In the genomic region with DNA sequence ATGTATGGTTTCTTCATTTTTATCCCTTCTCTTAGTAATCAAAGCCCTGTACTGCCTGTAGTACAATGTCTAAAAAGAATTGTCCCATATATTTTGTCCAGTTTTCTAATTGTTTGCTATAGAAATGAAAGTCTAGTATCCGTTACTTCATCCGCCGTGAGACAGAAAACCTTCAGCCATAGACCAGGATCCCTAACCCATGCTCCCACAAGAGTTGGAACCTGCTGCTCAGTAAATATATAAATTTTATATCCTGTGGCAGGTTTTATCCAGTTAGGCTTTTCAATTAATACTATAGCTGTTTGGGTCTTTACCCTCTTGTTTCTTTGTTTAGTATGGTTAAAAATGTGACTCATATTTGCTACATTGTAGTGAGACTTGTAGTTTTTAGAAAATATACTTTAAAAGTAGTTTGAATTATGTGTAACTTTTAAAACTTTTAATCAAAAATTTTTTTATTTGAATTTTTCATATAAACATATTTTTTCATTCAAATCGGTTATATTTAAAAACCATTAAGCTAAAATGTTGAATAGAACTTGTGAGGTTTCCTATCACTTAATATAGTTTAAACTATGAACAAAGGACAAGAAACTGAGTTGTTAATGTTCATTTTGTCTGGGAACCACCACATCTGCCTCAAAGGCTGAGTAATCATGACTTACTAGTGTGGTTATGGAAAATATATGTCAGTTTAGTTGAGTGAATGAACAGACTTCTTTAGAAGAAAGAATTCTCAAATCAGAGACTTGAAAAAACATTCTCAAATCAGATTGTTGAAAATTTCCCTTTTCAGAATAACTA, we compare ENCODE assay signal across 11 cellular contexts. TPM values are rescaled to one million over a fixed set of nuclear protein-coding genes. Genes with fewer than 3 reads are reported as not detected.
DNase-seq lines count a peak whose midpoint lies in the region; ATAC-seq, FAIRE-seq and TF ChIP-seq lines count a peak whose summit lies in the region.
"Had no signal": no experiment of that assay in that cellular context is flagged by ENCODE, and none has a peak within 500 bp of the region (broad histone marks: within the 10 kb centered on the region; RNA-seq: fewer than 3 reads in every experiment).

No MANE protein-coding gene starts in this region.

- H3K36me3 ChIP-seq in cardiac muscle cell, result peaks cover 6% of the 10 kb centered on the region
- peaks cover 0 to 30% (median 15%) of the 10 kb centered on the region in 9 donors for H3K36me3 ChIP-seq in heart left ventricle

- no peak overlapping the region for H3K4me3 Mint-ChIP-seq in activated B cell treated with CpG ODN at 0.5 μM for 24 hours
- no peak overlapping the region for H3K4me3 Mint-ChIP-seq in type B pancreatic cell
- H3K4me3 Mint-ChIP-seq: neural crest cell had no signal

- H3K27ac ChIP-seq in cardiac muscle cell, result peak overlapping the region; percentile 92
- H3K27ac ChIP-seq in heart left ventricle, result peak overlapping the region in 2 of 12 donors; percentile 27 to 50

- TF ChIP-seq CTCF in cardiac muscle cell (IDR thresholded peaks at IDR 0.05; ENCODE audit: low read depth, low read length) (no peak), heart left ventricle (IDR thresholded peaks at IDR 0.05) (no peak), activated B cell treated with CpG ODN at 0.5 μM for 24 hours (IDR thresholded peaks at IDR 0.05) (no peak), type B pancreatic cell (conservative IDR thresholded peaks at IDR 0.05) (no peak)

- no peaks in the 10 kb centered on the region for H3K27me3 Mint-ChIP-seq in activated B cell treated with CpG ODN at 0.5 μM for 24 hours
- no peaks in the 10 kb centered on the region for H3K27me3 Mint-ChIP-seq in type B pancreatic cell

- H3K36me3 Mint-ChIP-seq in activated B cell treated with CpG ODN at 0.5 μM for 24 hours (ENCODE audit: low read depth) (peaks cover 36% of the 10 kb centered on the region), type B pancreatic cell (peaks cover 13% of the 10 kb centered on the region)

- H3K4me1 Mint-ChIP-seq in activated B cell treated with CpG ODN at 0.5 μM for 24 hours (peaks cover 16% of the 10 kb centered on the region), type B pancreatic cell (ENCODE audit: unreplicated experiment) (peaks cover 11% of the 10 kb centered on the region)

- no peaks in the 10 kb centered on the region for H3K9me3 ChIP-seq in cardiac muscle cell (ENCODE audit: low read depth)
- peaks cover 0 to 6% (median 0%) of the 10 kb centered on the region in 12 donors for H3K9me3 ChIP-seq in heart left ventricle
- H3K9me3 ChIP-seq: adrenal gland had no signal

- H3K27me3 ChIP-seq in cardiac muscle cell, result no peaks in the 10 kb centered on the region
- no peaks in the 10 kb centered on the region for H3K27me3 ChIP-seq in heart left ventricle
- H3K27me3 ChIP-seq: adrenal gland had no signal

- H3K4me3 ChIP-seq in cardiac muscle cell (no peak overlapping the region), heart left ventricle (no peak overlapping the region)
- H3K4me3 ChIP-seq: adrenal gland had no signal

- POLR2A ChIA-PET in activated B cell treated with CpG ODN at 0.5 μM for 24 hours (lab: Charles Lee), result interaction anchor here (0.5 to 2.6 kb wide), 9 partner anchors 11 to 97 kb away, joined by 3 to 12 read pairs (median 3); a partner anchor contains a TSS

- CTCF ChIA-PET in activated B cell treated with CpG ODN at 0.5 μM for 24 hours (lab: Charles Lee), result interaction anchor here (0.7 to 4.4 kb wide), 4 partner anchors 9 to 91 kb away, joined by 3 to 21 read pairs (median 3); no protein-coding TSS in a partner anchor

- H3K27ac Mint-ChIP-seq in activated B cell treated with CpG ODN at 0.5 μM for 24 hours (peak overlapping the region; percentile 77), type B pancreatic cell (peak overlapping the region; percentile 23)

- ATAC-seq in heart left ventricle (no peak), activated B cell treated with CpG ODN at 0.5 μM for 24 hours (ENCODE audit: low read depth) (peak; percentile 21), HG03097 (IDR thresholded peaks at IDR 0.05; ENCODE audit: low FRiP score, unreplicated experiment) (no peak), HG02885 (IDR thresholded peaks at IDR 0.05; ENCODE audit: poor library complexity, unreplicated experiment) (no peak)

- H3K4me1 ChIP-seq in cardiac muscle cell (ENCODE audit: low read depth), result peaks cover 18% of the 10 kb centered on the region
- peaks cover 0 to 42% (median 0%) of the 10 kb centered on the region in 12 donors for H3K4me1 ChIP-seq in heart left ventricle

- peak; percentile 52 for FAIRE-seq in frontal cortex (lab: Jason Lieb, UNC)

- TF ChIP-seq POLR2A in heart left ventricle (IDR thresholded peaks at IDR 0.05), result no peak

- H3K9me3 Mint-ChIP-seq in activated B cell treated with CpG ODN at 0.5 μM for 24 hours, result peaks cover 2% of the 10 kb centered on the region
- no peaks in the 10 kb centered on the region for H3K9me3 Mint-ChIP-seq in type B pancreatic cell

- DNase-seq in cardiac muscle cell (ENCODE audit: low read depth in 1 of 2, low spot score in 1 of 2) (peak in 1 of 2 donors; percentile 76), heart left ventricle (no peak), activated B cell treated with CpG ODN at 0.5 μM for 24 hours (no peak), frontal cortex (ENCODE audit: low spot score in 2 of 2) (no peak), type B pancreatic cell (ENCODE audit: extremely low spot score, unreplicated experiment) (no peak), HT-29 (ENCODE audit: low spot score) (no peak)
- DNase-seq: adrenal gland, NCI-H524 treated with DMSO at 0.1 percent for 48 hours had no signal

- intact Hi-C loops in heart left ventricle (cut with DNase I) (no loop called here), activated B cell treated with CpG ODN at 0.5 μM for 24 hours (cut with micrococcal nuclease) (loop anchor here (2.0 kb wide), 1 partner anchor 25 kb away; no protein-coding TSS in a partner anchor)

- 92 to 93% (median 92%) methylated on average over 4 of the region's 4 CpGs for WGBS in heart left ventricle, 4 donors

RNA-seq across cellular contexts. Expression of a gene that starts 54.8 kb away (rescaled TPM):
- total RNA-seq in cardiac muscle cell (73.9 and 91.3 TPM in 2 replicates), heart left ventricle (100 to 1,000 TPM in 1 of 9 donors, 10 to 100 TPM in 8; 36.1 to 181 (median 50.1) TPM), activated B cell treated with CpG ODN at 0.5 μM for 24 hours (158 and 176 TPM in 2 replicates), frontal cortex (241 TPM), type B pancreatic cell (ENCODE audit: low replicate concordance) (124 and 157 TPM in 2 replicates)
- polyA plus RNA-seq in cardiac muscle cell (62.6 and 65.0 TPM in 2 replicates), heart left ventricle (10 to 100 TPM; 19.3 to 54.6 TPM)
- total RNA-seq in HT-29 (2014; rRNA removed; shearing (Covaris generic)), result 194 and 223 TPM in 2 replicates

RNA-seq across cellular contexts. Expression of a gene that starts 55.0 kb away (rescaled TPM):
- total RNA-seq in cardiac muscle cell (9.3 and 12.0 TPM in 2 replicates), heart left ventricle (10 to 100 TPM in 2 of 9 donors, 1 to 10 TPM in 7; 6.7 to 20.1 (median 9.0) TPM), activated B cell treated with CpG ODN at 0.5 μM for 24 hours (27.0 and 29.9 TPM in 2 replicates), frontal cortex (18.8 TPM), type B pancreatic cell (ENCODE audit: low replicate concordance) (23.1 and 25.9 TPM in 2 replicates)
- polyA plus RNA-seq in cardiac muscle cell (17.7 and 22.9 TPM in 2 replicates), heart left ventricle (10 to 100 TPM; 17.7 to 25.2 TPM)
- total RNA-seq in HT-29 (2014; rRNA removed; shearing (Covaris generic)), result 36.4 and 38.9 TPM in 2 replicates
